Comparison of ENCODE assay signal across 16 cellular contexts in genomic region chr18:39485696-39486095, GRCh38.
DNase-seq lines count a peak whose midpoint lies in the region; ATAC-seq, FAIRE-seq and TF ChIP-seq lines count a peak whose summit lies in the region.
"Had no signal": no experiment of that assay in that cellular context is flagged by ENCODE, and none has a peak within 500 bp of the region (broad histone marks: within the 10 kb centered on the region; RNA-seq: fewer than 3 reads in every experiment).

No MANE protein-coding gene starts in this region.

- peak; percentile 61 for FAIRE-seq in D721Med (lab: Jason Lieb, UNC)

- DNase-seq in D721Med (ENCODE audit: insufficient read length, low spot score), result no peak
- DNase-seq in RPMI7951 (ENCODE audit: low read depth), result peak; percentile 25
- DNase-seq in choroid plexus epithelial cell (ENCODE audit: low read depth), result peak; percentile 17
- peak; percentile 27 for DNase-seq in myocyte (ENCODE audit: low read depth)
- DNase-seq in AML-193 (lab: John Stamatoyannopoulos, UW), result no peak
- no peak for DNase-seq in SKM-1 (lab: John Stamatoyannopoulos, UW; ENCODE audit: unreplicated experiment)
- DNase-seq: C1 segment of cervical spinal cord, DMS 273 treated with DMSO at 0.1 percent for 48 hours, NCI-H1417 treated with DMSO at 0.1 percent for 48 hours, NCI-H1930, NCI-H2171, NCI-H82, PC-3 had no signal

- TF ChIP-seq CTCF in D721Med (IDR thresholded peaks at IDR 0.05; ENCODE audit: insufficient read depth, missing control alignments), result no peak
- TF ChIP-seq CTCF in choroid plexus epithelial cell (conservative IDR thresholded peaks at IDR 0.05; ENCODE audit: low read depth, low read length), result no peak

- no peak overlapping the region for H3K4me3 ChIP-seq in choroid plexus epithelial cell (ENCODE audit: low read depth, low read length)
- H3K4me3 ChIP-seq: SJSA1 had no signal

- ATAC-seq in GM18867 (IDR thresholded peaks at IDR 0.05; ENCODE audit: unreplicated experiment), result no peak
- ATAC-seq in HG02678 (IDR thresholded peaks at IDR 0.05; ENCODE audit: unreplicated experiment), result no peak
- ATAC-seq: PC-3 had no signal

Comparison
In these comparisons a context has a peak if more than half of its experiments do, and no peak if none do; other contexts are left out.
1. DNase-seq: peak in RPMI7951 (single experiment), choroid plexus epithelial cell (single experiment) and myocyte (single experiment); none in D721Med (single experiment), AML-193 (0 of 2) and SKM-1 (single experiment).